In genomic region chr1:183470961-183471747, GRCh38 we compare ENCODE assay signal across 8 cellular contexts. TPM values are rescaled to one million over a fixed set of nuclear protein-coding genes. Genes with fewer than 3 reads are reported as not detected.
DNase-seq lines count a peak whose midpoint lies in the region; TF ChIP-seq lines count a peak whose summit lies in the region.

No MANE protein-coding gene starts in this region.

- no peak overlapping the region for H2AK5ac ChIP-seq in H9 (ENCODE audit: insufficient read length, low read length)

- H2AFZ ChIP-seq in H9 (ENCODE audit: low read length) (no peak overlapping the region), MM.1S (ENCODE audit: low read length) (peak overlapping the region; percentile 78), osteoblast (ENCODE audit: low read length) (peak overlapping the region; percentile 99)

- H3K27me3 ChIP-seq in H9 (ENCODE audit: insufficient read depth, low read length) (no peaks in the 10 kb centered on the region), MM.1S (replicated peaks; ENCODE audit: insufficient read depth, low read length) (no peaks in the 10 kb centered on the region), osteoblast (ENCODE audit: insufficient read depth, low read length) (no peaks in the 10 kb centered on the region), thyroid gland (no peaks in the 10 kb centered on the region)

- H2BK20ac ChIP-seq in H9 (ENCODE audit: low read depth, low read length, poor library complexity, severe bottlenecking), result no peak overlapping the region

- H3K9ac ChIP-seq in H9 (ENCODE audit: extremely low read depth, insufficient read length, low read length), result peak overlapping the region; percentile 61
- H3K9ac ChIP-seq in MM.1S (ENCODE audit: low read length), result peak overlapping the region; percentile 97

- peaks cover 28% of the 10 kb centered on the region; the same call in 1 of the 2 replicates for H3K79me2 ChIP-seq in H9 (ENCODE audit: insufficient read depth, low read length)
- peaks cover 39% of the 10 kb centered on the region for H3K79me2 ChIP-seq in MM.1S (ENCODE audit: low read length)
- H3K79me2 ChIP-seq in osteoblast (ENCODE audit: insufficient read depth, low read length), result peaks cover 37% of the 10 kb centered on the region

- no peak overlapping the region for H2BK120ac ChIP-seq in H9 (ENCODE audit: low read depth, low read length, poor library complexity, severe bottlenecking)

- no peaks in the 10 kb centered on the region for H3K4me1 ChIP-seq in H9 (ENCODE audit: insufficient read depth, low read length)
- H3K4me1 ChIP-seq in MM.1S (ENCODE audit: low read length), result peaks cover 29% of the 10 kb centered on the region
- peaks cover 9% of the 10 kb centered on the region for H3K4me1 ChIP-seq in osteoblast (ENCODE audit: insufficient read depth, low read length)
- peaks cover 0 to 11% of the 10 kb centered on the region in 2 donors for H3K4me1 ChIP-seq in thyroid gland

- H3K27me3 Mint-ChIP-seq in H9 (ENCODE audit: low read depth) (no peaks in the 10 kb centered on the region), glutamatergic neuron (ENCODE audit: unreplicated experiment) (peaks cover 7% of the 10 kb centered on the region)

- H3K27ac Mint-ChIP-seq in H9, result peak overlapping the region; percentile 96 to 100 (median 98)
- H3K27ac Mint-ChIP-seq in glutamatergic neuron (ENCODE audit: unreplicated experiment), result peak overlapping the region; percentile 99

- peaks cover 1 to 7% (median 4%) of the 10 kb centered on the region in 3 experiments; a peak in 3 of 7 replicates for H3K36me3 Mint-ChIP-seq in H9 (ENCODE audit: insufficient read depth in 1 of 3, low read depth in 3 of 3)
- H3K36me3 Mint-ChIP-seq in glutamatergic neuron (ENCODE audit: unreplicated experiment), result no peaks in the 10 kb centered on the region

- H3K4ac ChIP-seq in H9 (ENCODE audit: low read depth, low read length), result no peak overlapping the region

- no CpG with 5 or more reads among the region's 47 CpGs for WGBS in H9 (ENCODE audit: extremely low coverage, insufficient read length, low lambda C conversion rate)
- 0 to 1% methylated on average over 24 to 27 of the region's 47 CpGs for WGBS in thyroid gland, 2 donors

- H3K9me3 Mint-ChIP-seq in H9 (peaks cover 0 to 2% of the 10 kb centered on the region in 2 experiments; a peak in 1 of 5 replicates), glutamatergic neuron (ENCODE audit: unreplicated experiment) (peaks cover 12% of the 10 kb centered on the region)

- no peak overlapping the region for H2BK15ac ChIP-seq in H9 (ENCODE audit: low read depth, low read length)

- peak; percentile 89 for DNase-seq in ELR (ENCODE audit: low read depth)
- DNase-seq in H9, result peak; percentile 77
- DNase-seq in MM.1S, result peak; percentile 86
- DNase-seq in SK-MEL-5 (ENCODE audit: low read depth, low spot score), result peak; percentile 81
- DNase-seq in activated naive CD4-positive, alpha-beta T cell treated with anti-CD3 and anti-CD28 coated beads, Interleukin-2, amount 50 U/mL, for 16 hours, result peak; percentile 69
- peak; percentile 78 for DNase-seq in glutamatergic neuron
- peak; percentile 79 for DNase-seq in osteoblast (ENCODE audit: insufficient read length, low spot score, missing footprints)
- DNase-seq in thyroid gland, result peak; percentile 82 to 84

- no peak overlapping the region for H3T11ph ChIP-seq in H9 (ENCODE audit: low read length)

- H3K9me3 ChIP-seq in H9 (ENCODE audit: control insufficient read depth, low read depth, low read length) (no peaks in the 10 kb centered on the region), MM.1S (replicated peaks; ENCODE audit: insufficient read depth, low read length) (no peaks in the 10 kb centered on the region), osteoblast (ENCODE audit: low read depth, low read length) (no peaks in the 10 kb centered on the region), thyroid gland (no peaks in the 10 kb centered on the region)

- H3F3A ChIP-seq in MM.1S (ENCODE audit: insufficient read depth, low read length), result peaks cover 30% of the 10 kb centered on the region

- TF ChIP-seq CTCF in H9 (conservative IDR thresholded peaks at IDR 0.05) (peak; percentile 15; the same call in 1 of the 3 replicates), MM.1S (IDR thresholded peaks at IDR 0.05; ENCODE audit: low read length) (peak; percentile 15), glutamatergic neuron (IDR thresholded peaks at IDR 0.05; ENCODE audit: partially characterized antibody, unreplicated experiment) (no peak), osteoblast (IDR thresholded peaks at IDR 0.05; ENCODE audit: extremely low read depth, low read depth, low read length) (no peak), thyroid gland (IDR thresholded peaks at IDR 0.05) (peak in 1 of 6 experiments; percentile 9)

- no peak overlapping the region for H2BK12ac ChIP-seq in H9 (ENCODE audit: insufficient read length, low read depth, low read length)

- intact Hi-C loops in thyroid gland (cut with DNase I), result loop anchor here (5.0 to 10.0 kb wide), 3 partner anchors 74 to 166 kb away; partner anchors contain the start of gene ARPC5

- H3K4me2 ChIP-seq in H9 (ENCODE audit: insufficient read depth, insufficient read length, low read length) (peak overlapping the region; percentile 57), MM.1S (ENCODE audit: low read depth, low read length) (peak overlapping the region; percentile 87), osteoblast (ENCODE audit: insufficient read depth, low read length) (peak overlapping the region; percentile 87)

- peak overlapping the region; percentile 85; the same call in 1 of the 2 replicates for H3K14ac ChIP-seq in H9 (ENCODE audit: insufficient read depth, low read length)

- peaks cover 2% of the 10 kb centered on the region for H3K79me1 ChIP-seq in H9 (ENCODE audit: insufficient read depth, low read depth, low read length, poor library complexity, severe bottlenecking)

- peaks cover 3% of the 10 kb centered on the region for H4K20me1 ChIP-seq in H9 (ENCODE audit: control insufficient read depth, insufficient read depth, insufficient read length)
- H4K20me1 ChIP-seq in MM.1S (ENCODE audit: insufficient read depth, low read length), result no peaks in the 10 kb centered on the region
- H4K20me1 ChIP-seq in osteoblast (ENCODE audit: insufficient read depth, low read length), result no peaks in the 10 kb centered on the region

- H3K27ac ChIP-seq in H9 (ENCODE audit: insufficient read length, low read depth, low read length) (peak overlapping the region; percentile 2), MM.1S (ENCODE audit: low read length) (peak overlapping the region; percentile 89), osteoblast (ENCODE audit: low read depth, low read length) (peak overlapping the region; percentile 99), thyroid gland (peak overlapping the region; percentile 96 to 97 (median 96))

- H3K4me1 Mint-ChIP-seq in H9, result peaks cover 24 to 31% of the 10 kb centered on the region in 2 experiments
- H3K4me1 Mint-ChIP-seq in glutamatergic neuron (ENCODE audit: low read depth, unreplicated experiment), result peaks cover 8% of the 10 kb centered on the region

- no peak overlapping the region for H4K91ac ChIP-seq in H9 (ENCODE audit: insufficient read length, low read depth, low read length)

- H2BK5ac ChIP-seq in H9 (ENCODE audit: insufficient read length, low read length), result no peak overlapping the region

- H3K18ac ChIP-seq in H9 (ENCODE audit: insufficient read length, low read depth, low read length), result peak overlapping the region; percentile 95

- H3K36me3 ChIP-seq in MM.1S (replicated peaks; ENCODE audit: insufficient read depth, low read length) (no peaks in the 10 kb centered on the region), osteoblast (ENCODE audit: insufficient read depth, low read length) (no peaks in the 10 kb centered on the region), thyroid gland (no peaks in the 10 kb centered on the region)

- H3K4me3 ChIP-seq in MM.1S (ENCODE audit: low read length) (peak overlapping the region; percentile 79), osteoblast (ENCODE audit: insufficient read depth, low read length) (peak overlapping the region; percentile 91), thyroid gland (replicated peaks in 1 of 3) (peak overlapping the region; percentile 73 to 95 (median 91))

- in situ Hi-C loops in SK-MEL-5 (cut with HindIII; ENCODE audit: low pct_unique_long_range_greater_than_20kb, low sequenced_read_pairs), result no loop called here

- H4K8ac ChIP-seq in H9 (replicated peaks; ENCODE audit: insufficient read length, low read depth, low read length), result no peak overlapping the region

- H3K4me3 Mint-ChIP-seq in H9, result peak overlapping the region; percentile 94 to 96
- H3K4me3 Mint-ChIP-seq in glutamatergic neuron (ENCODE audit: unreplicated experiment), result peak overlapping the region; percentile 93

- H4K5ac ChIP-seq in H9 (ENCODE audit: insufficient read length, low read depth, low read length), result no peak overlapping the region

- peak in 1 of 2 donors; percentile 37 for TF ChIP-seq POLR2A in thyroid gland (IDR thresholded peaks at IDR 0.05)

- no peaks in the 10 kb centered on the region for H3K9me2 ChIP-seq in MM.1S (replicated peaks; ENCODE audit: insufficient read depth, low read length)

- peaks cover 16% of the 10 kb centered on the region for H3K23me2 ChIP-seq in H9 (ENCODE audit: insufficient read length, low read depth, low read length, poor library complexity, severe bottlenecking)

- no peak overlapping the region for H3K23ac ChIP-seq in H9 (ENCODE audit: insufficient read length, low read depth, low read length)

- no peak overlapping the region for H3K56ac ChIP-seq in H9 (ENCODE audit: insufficient read length, low read depth, low read length)

RNA-seq across cellular contexts. Expression of gene SMG7, which starts 1.1 kb away (rescaled TPM):
- total RNA-seq in H9 (2021), result 77.0 and 80.6 TPM in 2 replicates
- 15.8 and 21.1 TPM in 2 replicates for total RNA-seq in SK-MEL-5 (2014; rRNA removed; shearing (Covaris generic))
- polyA plus RNA-seq in SK-MEL-5 (2015; cell fraction: cytosol; rRNA removed), result 33.1 and 41.4 TPM in 2 replicates
- 48.2 and 61.3 TPM in 2 replicates for polyA plus RNA-seq in SK-MEL-5 (2015; cell fraction: nucleus; rRNA removed)
- 66.2 TPM for total RNA-seq in glutamatergic neuron (ENCODE audit: unreplicated experiment)
- 25.0 TPM in 2 replicates for total RNA-seq in osteoblast
- 10 to 100 TPM; 37.8 to 82.1 (median 58.9) TPM for total RNA-seq in thyroid gland

RNA-seq across cellular contexts. Expression of gene NMNAT2, which starts 53.0 kb away (rescaled TPM):
- total RNA-seq in H9 (2021), result 11.4 and 11.5 TPM in 2 replicates
- total RNA-seq in SK-MEL-5 (2014; rRNA removed; shearing (Covaris generic)), result 0.03 and 0.08 TPM in 2 replicates
- 0.12 and 0.51 TPM in 2 replicates for polyA plus RNA-seq in SK-MEL-5 (2015; cell fraction: cytosol; rRNA removed)
- 0.04 TPM in 1 of 2 replicates, not detected in the other for polyA plus RNA-seq in SK-MEL-5 (2015; cell fraction: nucleus; rRNA removed)
- 76.4 TPM for total RNA-seq in glutamatergic neuron (ENCODE audit: unreplicated experiment)
- total RNA-seq in osteoblast, result 2.5 and 5.6 TPM in 2 replicates
- 10 to 100 TPM in 2 of 4 donors, 1 to 10 TPM in 2; 7.6 to 39.5 (median 17.3) TPM for total RNA-seq in thyroid gland

Comparison
In these comparisons a context has a peak if more than half of its experiments do, and no peak if none do; other contexts are left out.
1. Peak in every context shown above with its lines: DNase-seq, H3K4me3 ChIP-seq and H3K27ac ChIP-seq.
2. H3K27ac ChIP-seq: peak in every context shown above with its lines; median percentile 99 in osteoblast; 96 in thyroid gland; 89 in MM.1S; 2 in H9.
3. CTCF ChIP-seq: peak in H9 (single experiment) and MM.1S (single experiment); none in glutamatergic neuron (single experiment) and osteoblast (single experiment).